ENCODE assay signal across 19 cellular contexts in genomic region chr10:6617319-6618076, GRCh38. TPM values are rescaled to one million over a fixed set of nuclear protein-coding genes. Genes with fewer than 3 reads are reported as not detected.
A peak's percentile ranks its signal among the peaks of the same experiment; 100 is the strongest.
DNase-seq lines count a peak whose midpoint lies in the region; FAIRE-seq lines count a peak whose summit lies in the region.
"Had no signal": no experiment of that assay in that cellular context is flagged by ENCODE, and none has a peak within 500 bp of the region (broad histone marks: within the 10 kb centered on the region; RNA-seq: fewer than 3 reads in every experiment).

No MANE protein-coding gene starts in this region.

- FAIRE-seq in endometrium (lab: Jason Lieb, UNC) = peak; percentile 21
- FAIRE-seq: A549, H54 had no signal

- DNase-seq in activated CD4-positive, alpha-beta T cell treated with anti-CD3 and anti-CD28 coated beads, Interleukin-2, amount 10 ng/mL, durations not matched to agents 7 days and 5 days = no peak
- DNase-seq in activated CD4-positive, alpha-beta T cell treated with anti-CD3 and anti-CD28 coated beads for 1 hour = no peak
- peak; percentile 51 for DNase-seq in stimulated activated CD4-positive, alpha-beta T cell treated with anti-CD3 and anti-CD28 coated beads, Interleukin-1b, Interleukin-23, amount 100 ng/mL, for 48 hours
- DNase-seq in stimulated activated CD4-positive, alpha-beta T cell treated with anti-CD3 and anti-CD28 coated beads, Interleukin-2, amount 100 ng/mL, for 48 hours = no peak
- no peak for DNase-seq in activated CD8-positive, alpha-beta memory T cell treated with anti-CD3 and anti-CD28 coated beads, Interleukin-2, amount 50 U/mL, for 48 hours
- DNase-seq in CD1c-positive myeloid dendritic cell (ENCODE audit: extremely low spot score) = no peak
- DNase-seq: CD4-positive, alpha-beta memory T cell; DMS153; GDM1; MM.1S; NCI-H1092; NCI-H1436 treated with DMSO at 0.1 percent for 48 hours; NCI-H2029 treated with DMSO at 0.1 percent for 48 hours; NCI-H446 treated with DMSO at 0.1 percent for 48 hours; NCI-H69 had no signal

- peaks cover 29% of the 10 kb centered on the region for H3K9me3 Mint-ChIP-seq in activated CD4-positive, alpha-beta T cell treated with anti-CD3 and anti-CD28 coated beads, Interleukin-2, amount 10 ng/mL, durations not matched to agents 7 days and 5 days

- peaks cover 35% of the 10 kb centered on the region for H3K4me1 Mint-ChIP-seq in activated CD4-positive, alpha-beta T cell treated with anti-CD3 and anti-CD28 coated beads, Interleukin-2, amount 10 ng/mL, durations not matched to agents 7 days and 5 days

- peaks cover 36% of the 10 kb centered on the region for H3K36me3 Mint-ChIP-seq in activated CD4-positive, alpha-beta T cell treated with anti-CD3 and anti-CD28 coated beads, Interleukin-2, amount 10 ng/mL, durations not matched to agents 7 days and 5 days (ENCODE audit: low read depth)

- H3K4me3 Mint-ChIP-seq in activated CD4-positive, alpha-beta T cell treated with anti-CD3 and anti-CD28 coated beads, Interleukin-2, amount 10 ng/mL, durations not matched to agents 7 days and 5 days = no peak overlapping the region
- H3K4me3 Mint-ChIP-seq: CD4-positive, alpha-beta memory T cell had no signal

- POLR2A ChIA-PET in activated CD4-positive, alpha-beta T cell treated with anti-CD3 and anti-CD28 coated beads, Interleukin-2, amount 10 ng/mL, durations not matched to agents 7 days and 5 days (lab: Charles Lee) = no interaction called here

- H3K27ac Mint-ChIP-seq in activated CD4-positive, alpha-beta T cell treated with anti-CD3 and anti-CD28 coated beads, Interleukin-2, amount 10 ng/mL, durations not matched to agents 7 days and 5 days = peak overlapping the region; percentile 27

- CTCF ChIA-PET in activated CD4-positive, alpha-beta T cell treated with anti-CD3 and anti-CD28 coated beads, Interleukin-2, amount 10 ng/mL, durations not matched to agents 7 days and 5 days (lab: Charles Lee) = interaction anchor here (1.5 kb wide), 1 partner anchor 13 kb away, joined by 3 read pairs; no protein-coding TSS in a partner anchor

- H3K27me3 Mint-ChIP-seq in activated CD4-positive, alpha-beta T cell treated with anti-CD3 and anti-CD28 coated beads, Interleukin-2, amount 10 ng/mL, durations not matched to agents 7 days and 5 days = no peaks in the 10 kb centered on the region
- H3K27me3 Mint-ChIP-seq: CD4-positive, alpha-beta memory T cell had no signal

RNA-seq across cellular contexts. Expression of gene PRKCQ, which starts 37.4 kb away (rescaled TPM):
- total RNA-seq in activated CD4-positive, alpha-beta T cell treated with anti-CD3 and anti-CD28 coated beads, Interleukin-2, amount 10 ng/mL, durations not matched to agents 7 days and 5 days = 10 to 100 TPM; 62.6 to 69.5 TPM
- total RNA-seq: LHCN-M2 had no signal
